ENCODE assay signal across 11 cellular contexts in genomic region chr12:68497702-68498101, GRCh38.
A peak's percentile ranks its signal among the peaks of the same experiment; 100 is the strongest.
DNase-seq lines count a peak whose midpoint lies in the region; ATAC-seq and TF ChIP-seq lines count a peak whose summit lies in the region.
"Had no signal": no experiment of that assay in that cellular context is flagged by ENCODE, and none has a peak within 500 bp of the region (broad histone marks: within the 10 kb centered on the region; RNA-seq: fewer than 3 reads in every experiment).

No MANE protein-coding gene starts in this region.

- ATAC-seq in GM18520 (IDR thresholded peaks at IDR 0.05; ENCODE audit: unreplicated experiment) (no peak), HG02588 (IDR thresholded peaks at IDR 0.05; ENCODE audit: unreplicated experiment) (no peak)

- H3K9me3 Mint-ChIP-seq in activated naive CD4-positive, alpha-beta T cell treated with anti-CD3 and anti-CD28 coated beads, Interleukin-2, amount 50 U/mL, for 24 hours, result no peaks in the 10 kb centered on the region

- DNase-seq in AG20443 (ENCODE audit: low spot score), result peak; percentile 79
- DNase-seq in LHCN-M2 (ENCODE audit: low read depth), result peak; percentile 96
- peak; percentile 90 for DNase-seq in kidney tubule cell (ENCODE audit: low spot score)
- DNase-seq in 8988T, result no peak
- DNase-seq in WERI-Rb-1, result no peak
- DNase-seq: DND-41, MM.1S, transverse colon had no signal

- H3K27ac ChIP-seq in WERI-Rb-1, result no peak overlapping the region

- peaks cover 23% of the 10 kb centered on the region for H3K4me1 Mint-ChIP-seq in activated naive CD4-positive, alpha-beta T cell treated with anti-CD3 and anti-CD28 coated beads, Interleukin-2, amount 50 U/mL, for 24 hours

- H3K27me3 Mint-ChIP-seq in activated naive CD4-positive, alpha-beta T cell treated with anti-CD3 and anti-CD28 coated beads, Interleukin-2, amount 50 U/mL, for 24 hours, result no peaks in the 10 kb centered on the region

- H3K27ac Mint-ChIP-seq in activated naive CD4-positive, alpha-beta T cell treated with anti-CD3 and anti-CD28 coated beads, Interleukin-2, amount 50 U/mL, for 24 hours, result peak overlapping the region; percentile 5

- no peaks in the 10 kb centered on the region for H3K9me3 ChIP-seq in WERI-Rb-1 (ENCODE audit: severe bottlenecking)
- H3K9me3 ChIP-seq: transverse colon had no signal

- H3K4me3 Mint-ChIP-seq in activated naive CD4-positive, alpha-beta T cell treated with anti-CD3 and anti-CD28 coated beads, Interleukin-2, amount 50 U/mL, for 24 hours, result no peak overlapping the region

- H3K36me3 Mint-ChIP-seq in activated naive CD4-positive, alpha-beta T cell treated with anti-CD3 and anti-CD28 coated beads, Interleukin-2, amount 50 U/mL, for 24 hours, result no peaks in the 10 kb centered on the region

- no peak for TF ChIP-seq CTCF in WERI-Rb-1 (IDR thresholded peaks at IDR 0.05; ENCODE audit: low read depth, low read length)

- no peaks in the 10 kb centered on the region for H3K27me3 ChIP-seq in WERI-Rb-1 (ENCODE audit: insufficient read depth, low read depth, severe bottlenecking)
- H3K27me3 ChIP-seq: transverse colon had no signal

- no peaks in the 10 kb centered on the region for H3K36me3 ChIP-seq in WERI-Rb-1
- H3K36me3 ChIP-seq: transverse colon had no signal

- no peak overlapping the region for H3K4me3 ChIP-seq in WERI-Rb-1 (ENCODE audit: low read depth, low read length)
- H3K4me3 ChIP-seq: transverse colon had no signal

Comparison
In these comparisons a context has a peak if more than half of its experiments do, and no peak if none do; other contexts are left out.
1. DNase-seq: peak in AG20443 (single experiment), LHCN-M2 (single experiment) and kidney tubule cell (single experiment); none in 8988T (single experiment) and WERI-Rb-1 (single experiment).